Comparison of ENCODE assay signal across 13 cellular contexts in the genomic region with DNA sequence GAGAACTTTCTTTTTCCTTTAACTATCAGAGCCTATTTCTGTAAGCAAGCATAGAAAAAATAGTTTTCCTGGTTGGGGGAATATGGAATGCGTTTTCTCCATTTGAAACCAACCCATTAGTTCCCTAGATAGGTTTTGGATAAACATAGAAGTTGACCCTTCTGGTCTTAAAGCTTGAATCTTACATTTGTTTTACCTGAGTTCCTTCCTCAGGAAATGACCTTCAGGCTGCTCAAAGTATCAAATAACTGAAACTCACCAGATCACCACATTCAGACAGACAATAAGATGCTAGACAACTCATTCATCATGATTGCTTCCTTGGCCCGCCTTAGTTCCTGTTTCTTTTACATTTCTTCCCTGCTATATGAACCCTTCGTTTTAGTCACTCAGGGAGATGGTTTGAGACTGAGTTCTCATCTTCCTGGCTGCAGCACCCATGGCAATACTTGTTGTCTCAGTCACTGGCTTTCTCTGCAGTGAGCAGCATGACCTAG. TPM values are rescaled to one million over a fixed set of nuclear protein-coding genes. Genes with fewer than 3 reads are reported as not detected.
DNase-seq lines count a peak whose midpoint lies in the region; ATAC-seq, FAIRE-seq and TF ChIP-seq lines count a peak whose summit lies in the region.
"Had no signal": no experiment of that assay in that cellular context is flagged by ENCODE, and none has a peak within 500 bp of the region (broad histone marks: within the 10 kb centered on the region; RNA-seq: fewer than 3 reads in every experiment).

No MANE protein-coding gene starts in this region.

- H3K4me1 ChIP-seq in A549 (peaks cover 71% of the 10 kb centered on the region), stomach (peaks cover 6 to 35% (median 25%) of the 10 kb centered on the region in 4 donors)

- H3K36me3 ChIP-seq in stomach, result no peaks in the 10 kb centered on the region
- H3K36me3 ChIP-seq: tibial artery had no signal

- no peak for TF ChIP-seq POLR2A in A549 (IDR thresholded peaks at IDR 0.05; ENCODE audit: low read length)
- no peak for TF ChIP-seq POLR2A in stomach (IDR thresholded peaks at IDR 0.05)

- TF ChIP-seq CTCF in A549 (IDR thresholded peaks at IDR 0.05) (no peak), stomach (IDR thresholded peaks at IDR 0.05) (no peak)

- ATAC-seq in A549, result peak; percentile 55 to 84; a peak in 4 of 6 replicates
- peak; percentile 44 for ATAC-seq in HG02938 (IDR thresholded peaks at IDR 0.05; ENCODE audit: unreplicated experiment)
- peak; percentile 96 for ATAC-seq in SK-N-SH treated with all-trans-retinoic acid at 6 μM for 48 hours
- ATAC-seq in GM18498 (IDR thresholded peaks at IDR 0.05; ENCODE audit: unreplicated experiment), result no peak
- ATAC-seq in HG03469 (IDR thresholded peaks at IDR 0.05; ENCODE audit: unreplicated experiment), result no peak
- ATAC-seq: naive thymus-derived CD8-positive, alpha-beta T cell had no signal

- no peak for TF ChIP-seq EP300 in A549 (IDR thresholded peaks at IDR 0.05)
- no peak for TF ChIP-seq EP300 in stomach (IDR thresholded peaks at IDR 0.05)

- TF ChIP-seq RAD21 in A549 (conservative IDR thresholded peaks at IDR 0.05 in 1 of 2, IDR thresholded peaks at IDR 0.05 in 1 of 2), result peak in 1 of 2 experiments; percentile 1; a peak in 1 of 5 replicates

- CTCF ChIA-PET in A549 (lab: Yijun Ruan, JAX), result interaction anchor here (2.0 kb wide), 1 partner anchor 14 kb away, joined by 4 read pairs; no protein-coding TSS in a partner anchor

- intact Hi-C loops in stomach (cut with DNase I; ENCODE audit: low total_unique reads), result no loop called here

- DNase-seq in A549 (ENCODE audit: low read depth in 1 of 2, low spot score in 1 of 2) (peak in 1 of 2 experiments; percentile 87), glomerular visceral epithelial cell (ENCODE audit: extremely low spot score) (peak; percentile 22), stomach (no peak), NCI-H226 (no peak)
- DNase-seq: cortex of kidney; hypothalamus; naive thymus-derived CD8-positive, alpha-beta T cell; stimulated activated CD4-positive, alpha-beta T cell treated with anti-CD3 and anti-CD28 coated beads, Interleukin-2, amount 100 ng/mL, for 48 hours; tibial artery had no signal

- H3K4me3 ChIP-seq in A549, result peak overlapping the region; percentile 10; the same call in 2 of the 3 replicates
- no peak overlapping the region for H3K4me3 ChIP-seq in stomach
- H3K4me3 ChIP-seq: tibial artery had no signal

- FAIRE-seq in A549 (lab: Jason Lieb, UNC), result peak; percentile 94

- POLR2A ChIA-PET in A549 (lab: Yijun Ruan, JAX), result interaction anchor here (1.0 kb wide), 1 partner anchor 52 kb away, joined by 3 read pairs; a partner anchor contains a TSS

- H3K9me3 ChIP-seq in A549, result no peaks in the 10 kb centered on the region
- H3K9me3 ChIP-seq in stomach, result no peaks in the 10 kb centered on the region
- H3K9me3 ChIP-seq: tibial artery had no signal

- 2% methylated on average over 3 of the region's 3 CpGs for WGBS in A549 (ENCODE audit: missing lambda C conversion rate)
- 43 to 52% (median 46%) methylated on average over 3 of the region's 3 CpGs for WGBS in stomach, 5 donors

- H3K27me3 ChIP-seq in stomach, result no peaks in the 10 kb centered on the region
- H3K27me3 ChIP-seq: tibial artery had no signal

- H3K27ac ChIP-seq in A549, result peak overlapping the region; percentile 89 to 98
- H3K27ac ChIP-seq in stomach, result peak overlapping the region in 1 of 5 donors; percentile 18
- H3K27ac ChIP-seq: tibial artery had no signal

- H3K4me2 ChIP-seq in A549, result peak overlapping the region; percentile 92

TF ChIP-seq in A549, 52 proteins besides CTCF, POLR2A, EP300 and RAD21:
- no peak for TF ChIP-seq ZSCAN20 (CRISPR knock-in tag; IDR thresholded peaks at IDR 0.05)
- TF ChIP-seq HOXB13 (CRISPR knock-in tag; IDR thresholded peaks at IDR 0.05; ENCODE audit: low read depth), result 0 out of 2 replicates have a peak, but pooled peaks have one; percentile 8
- TF ChIP-seq CEBPB (IDR thresholded peaks at IDR 0.05), result peak in 1 of 2 experiments; percentile 9; a peak in 1 of 4 replicates
- no peak for TF ChIP-seq NR3C1 (IDR thresholded peaks at IDR 0.05)
- no peak for TF ChIP-seq FOSB (CRISPR knock-in tag; IDR thresholded peaks at IDR 0.05)
- TF ChIP-seq HOXB5 (CRISPR knock-in tag; IDR thresholded peaks at IDR 0.05), result peak; percentile 88
- peak; percentile 45; the same call in 1 of the 2 replicates for TF ChIP-seq GATA3 (IDR thresholded peaks at IDR 0.05; ENCODE audit: borderline replicate concordance)
- TF ChIP-seq MAFK (IDR thresholded peaks at IDR 0.05; ENCODE audit: partially characterized antibody), result no peak
- TF ChIP-seq EHMT2 (IDR thresholded peaks at IDR 0.05; ENCODE audit: low read depth), result no peak
- TF ChIP-seq, protein P1, sequence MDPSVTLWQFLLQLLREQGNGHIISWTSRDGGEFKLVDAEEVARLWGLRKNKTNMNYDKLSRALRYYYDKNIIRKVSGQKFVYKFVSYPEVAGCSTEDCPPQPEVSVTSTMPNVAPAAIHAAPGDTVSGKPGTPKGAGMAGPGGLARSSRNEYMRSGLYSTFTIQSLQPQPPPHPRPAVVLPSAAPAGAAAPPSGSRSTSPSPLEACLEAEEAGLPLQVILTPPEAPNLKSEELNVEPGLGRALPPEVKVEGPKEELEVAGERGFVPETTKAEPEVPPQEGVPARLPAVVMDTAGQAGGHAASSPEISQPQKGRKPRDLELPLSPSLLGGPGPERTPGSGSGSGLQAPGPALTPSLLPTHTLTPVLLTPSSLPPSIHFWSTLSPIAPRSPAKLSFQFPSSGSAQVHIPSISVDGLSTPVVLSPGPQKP (IDR thresholded peaks at IDR 0.05; ENCODE audit: low read depth, low read length), result no peak
- no peak for TF ChIP-seq RCOR1 (IDR thresholded peaks at IDR 0.05; ENCODE audit: low read depth, low read length)

TF ChIP-seq in SK-N-SH treated with all-trans-retinoic acid at 6 μM for 48 hours, 23 proteins besides CTCF, POLR2A, EP300 and RAD21:
- TF ChIP-seq, protein P2, sequence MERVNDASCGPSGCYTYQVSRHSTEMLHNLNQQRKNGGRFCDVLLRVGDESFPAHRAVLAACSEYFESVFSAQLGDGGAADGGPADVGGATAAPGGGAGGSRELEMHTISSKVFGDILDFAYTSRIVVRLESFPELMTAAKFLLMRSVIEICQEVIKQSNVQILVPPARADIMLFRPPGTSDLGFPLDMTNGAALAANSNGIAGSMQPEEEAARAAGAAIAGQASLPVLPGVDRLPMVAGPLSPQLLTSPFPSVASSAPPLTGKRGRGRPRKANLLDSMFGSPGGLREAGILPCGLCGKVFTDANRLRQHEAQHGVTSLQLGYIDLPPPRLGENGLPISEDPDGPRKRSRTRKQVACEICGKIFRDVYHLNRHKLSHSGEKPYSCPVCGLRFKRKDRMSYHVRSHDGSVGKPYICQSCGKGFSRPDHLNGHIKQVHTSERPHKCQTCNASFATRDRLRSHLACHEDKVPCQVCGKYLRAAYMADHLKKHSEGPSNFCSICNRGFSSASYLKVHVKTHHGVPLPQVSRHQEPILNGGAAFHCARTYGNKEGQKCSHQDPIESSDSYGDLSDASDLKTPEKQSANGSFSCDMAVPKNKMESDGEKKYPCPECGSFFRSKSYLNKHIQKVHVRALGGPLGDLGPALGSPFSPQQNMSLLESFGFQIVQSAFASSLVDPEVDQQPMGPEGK (CRISPR knock-in tag; IDR thresholded peaks at IDR 0.05; ENCODE audit: borderline replicate concordance), result no peak

RNA-seq across cellular contexts. Expression of a gene that starts 52.2 kb away (rescaled TPM):
- polyA plus RNA-seq in A549 (2011; rRNA removed) (50.3 and 63.0 TPM in 2 replicates), A549 (2017; fragmentation: RNase III; extraction: RNeasy Plus Mini Kit Qiagen cat#74134 plus additional on column Dnase treatment) (23.3 to 26.6 TPM (median 26.6 TPM) in 3 replicates), stomach (1 to 10 TPM; 2.7 to 4.1 (median 3.2) TPM)
- 30.3 and 36.7 TPM in 2 replicates for polyA plus RNA-seq in A549 (2012; cell fraction: cytosol; rRNA removed)
- polyA plus RNA-seq in A549 (2012; cell fraction: nucleus; rRNA removed), result 38.3 and 49.0 TPM in 2 replicates
- polyA minus RNA-seq in A549 (2011; rRNA and poly(A)+ RNA removed), result 369 and 423 TPM in 2 replicates
- 100 to 1,000 TPM in 1 of 5 donors, 10 to 100 TPM in 4; 36.2 to 113 (median 40.3) TPM for total RNA-seq in stomach

Comparison
In these comparisons a context has a peak if more than half of its experiments do, and no peak if none do; other contexts are left out.
1. ATAC-seq: peak in A549 (2 of 2), HG02938 (single experiment) and SK-N-SH treated with all-trans-retinoic acid at 6 μM for 48 hours (single experiment); none in GM18498 (single experiment) and HG03469 (single experiment).
2. RNA of a gene that starts 52.2 kb away (polyA plus RNA-seq): 23.3 to 63.0 TPM in A549; 2.7 to 4.1 TPM in stomach; every median in the first group is over 4 times any median in the second.